In the genomic region with DNA sequence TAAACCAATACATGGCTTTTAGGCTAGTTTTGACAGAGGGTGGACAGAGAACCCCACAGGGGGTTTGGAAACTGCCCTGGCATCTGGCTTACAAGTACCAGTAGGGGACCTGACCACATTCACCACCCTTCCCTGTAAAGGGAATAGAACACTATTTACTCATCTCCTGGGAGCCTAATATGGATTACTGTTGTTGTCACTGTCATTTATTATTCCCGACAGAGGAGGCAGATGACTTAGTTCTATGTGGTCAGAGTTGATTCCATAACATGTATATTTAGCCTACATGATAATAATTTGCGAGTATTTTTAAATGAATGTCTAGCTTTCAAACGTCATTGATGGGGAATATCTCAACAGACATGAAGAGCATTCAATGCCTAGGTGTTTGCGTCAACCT, we compare ENCODE assay signal across 10 cellular contexts.
DNase-seq lines count a peak whose midpoint lies in the region; ATAC-seq and TF ChIP-seq lines count a peak whose summit lies in the region.
"Had no signal": no experiment of that assay in that cellular context is flagged by ENCODE, and none has a peak within 500 bp of the region (broad histone marks: within the 10 kb centered on the region; RNA-seq: fewer than 3 reads in every experiment).

No MANE protein-coding gene starts in this region.

- no peaks in the 10 kb centered on the region for H3K9me3 ChIP-seq in muscle layer of colon (ENCODE audit: low read length)

- peaks cover 15% of the 10 kb centered on the region for H3K4me1 ChIP-seq in muscle layer of colon (ENCODE audit: insufficient read depth, low read length)

- H3K4me3 ChIP-seq in astrocyte of the spinal cord (ENCODE audit: low read depth, low read length), result no peak overlapping the region
- peak overlapping the region; percentile 8 to 53 for H3K4me3 ChIP-seq in muscle layer of colon (ENCODE audit: low read depth in 1 of 2, low read length in 2 of 2)

- no peak for TF ChIP-seq CTCF in astrocyte of the spinal cord (IDR thresholded peaks at IDR 0.05; ENCODE audit: low read depth, low read length)

- no peaks in the 10 kb centered on the region for H3K36me3 ChIP-seq in muscle layer of colon (ENCODE audit: insufficient read depth, low read length)

- no peaks in the 10 kb centered on the region for H3K27me3 ChIP-seq in muscle layer of colon (ENCODE audit: control insufficient read depth in 1 of 2, insufficient read depth in 2 of 2, low read length in 2 of 2)

- H3K9ac ChIP-seq in muscle layer of colon (ENCODE audit: low read length), result peak overlapping the region; percentile 15

- in situ Hi-C loops in astrocyte of the spinal cord (cut with HindIII; ENCODE audit: low sequenced_read_pairs), result no loop called here

- no peak overlapping the region for H3K27ac ChIP-seq in muscle layer of colon (ENCODE audit: low read depth, low read length)

- no peak for ATAC-seq in HG03097 (IDR thresholded peaks at IDR 0.05; ENCODE audit: low FRiP score, unreplicated experiment)
- ATAC-seq: HCT116, WTC11 had no signal

- DNase-seq in AG08395 (ENCODE audit: low spot score), result peak; percentile 46
- peak; percentile 94 for DNase-seq in NCI-H146 (lab: John Stamatoyannopoulos, UW)
- DNase-seq in astrocyte of the spinal cord (ENCODE audit: low read depth, low spot score), result peak; percentile 86
- no peak for DNase-seq in activated naive CD4-positive, alpha-beta T cell (lab: John Stamatoyannopoulos, UW)
- no peak for DNase-seq in HUDEP-2 (lab: John Stamatoyannopoulos, UW; ENCODE audit: unreplicated experiment in 76 of 76)
- no peak for DNase-seq in SW 1271 (lab: John Stamatoyannopoulos, UW)

Comparison
In these comparisons a context has a peak if more than half of its experiments do, and no peak if none do; other contexts are left out.
1. DNase-seq: peak in AG08395 (single experiment), NCI-H146 (single experiment) and astrocyte of the spinal cord (single experiment); none in activated naive CD4-positive, alpha-beta T cell (0 of 4), HUDEP-2 (0 of 76) and SW 1271 (0 of 2).